16 cellular contexts compared by ENCODE assay signal in genomic region chr3:166177130-166177529, GRCh38.
"Had no signal": no experiment of that assay in that cellular context is flagged by ENCODE, and none has a peak within 500 bp of the region (broad histone marks: within the 10 kb centered on the region; RNA-seq: fewer than 3 reads in every experiment).

No MANE protein-coding gene starts in this region.

- H3K9me3 Mint-ChIP-seq: activated CD4-positive, alpha-beta T cell treated with anti-CD3 and anti-CD28 coated beads, Interleukin-2, amount 10 ng/mL, durations not matched to agents 24 days and 14 days; activated naive CD4-positive, alpha-beta T cell treated with anti-CD3 and anti-CD28 coated beads for 36 hours had no signal

- H3K36me3 Mint-ChIP-seq: memory B cell had no signal

- ATAC-seq: left lung had no signal

- H3K27me3 ChIP-seq: left lung, ovary, sigmoid colon, stomach, uterus had no signal

- H3K36me3 ChIP-seq: left lung, ovary, sigmoid colon, stomach, thoracic aorta, uterus had no signal

- H3K4me3 ChIP-seq: coronary artery, left lung, ovary, sigmoid colon, stomach, thoracic aorta, uterus had no signal

- H3K27ac ChIP-seq: coronary artery, left lung, ovary, sigmoid colon, stomach, thoracic aorta, uterus had no signal

- H3K4me1 ChIP-seq: left lung, sigmoid colon, stomach, uterus had no signal

- H3K4me3 Mint-ChIP-seq: activated B cell treated with CpG ODN at 0.5 μM for 24 hours; activated CD4-positive, alpha-beta T cell treated with anti-CD3 and anti-CD28 coated beads, Interleukin-2, amount 10 ng/mL, durations not matched to agents 24 days and 14 days; activated naive CD4-positive, alpha-beta T cell treated with anti-CD3 and anti-CD28 coated beads for 36 hours; memory B cell; T-helper 1 cell treated with Interleukin-12 subunit alpha and Interleukin-12 subunit beta and Interleukin-4 antibody, amounts not matched to agents 30 μg/mL and 1 μg/mL, for 36 hours had no signal

- H3K27ac Mint-ChIP-seq: activated B cell treated with CpG ODN at 0.5 μM for 24 hours; activated CD4-positive, alpha-beta T cell treated with anti-CD3 and anti-CD28 coated beads, Interleukin-2, amount 10 ng/mL, durations not matched to agents 24 days and 14 days; activated naive CD4-positive, alpha-beta T cell treated with anti-CD3 and anti-CD28 coated beads for 36 hours; memory B cell; T-helper 1 cell treated with Interleukin-12 subunit alpha and Interleukin-12 subunit beta and Interleukin-4 antibody, amounts not matched to agents 30 μg/mL and 1 μg/mL, for 36 hours had no signal

- H3K4me1 Mint-ChIP-seq: activated B cell treated with CpG ODN at 0.5 μM for 24 hours; activated CD4-positive, alpha-beta T cell treated with anti-CD3 and anti-CD28 coated beads, Interleukin-2, amount 10 ng/mL, durations not matched to agents 24 days and 14 days; memory B cell had no signal

- DNase-seq: activated B cell treated with CpG ODN at 0.5 μM for 24 hours; activated CD4-positive, alpha-beta T cell treated with anti-CD3 and anti-CD28 coated beads, Interleukin-2, amount 10 ng/mL, durations not matched to agents 24 days and 14 days; activated naive CD4-positive, alpha-beta T cell treated with anti-CD3 and anti-CD28 coated beads for 36 hours; central memory CD4-positive, alpha-beta T cell; effector CD8-positive, alpha-beta T cell; hypothalamus; left lung; ovary; sigmoid colon; stimulated activated CD4-positive, alpha-beta T cell treated with anti-CD3 and anti-CD28 coated beads, Interleukin-4, amount 100 ng/mL, for 24 hours; stomach; uterus had no signal

- H3K9me3 ChIP-seq: ovary, sigmoid colon, stomach, thoracic aorta, uterus had no signal

- H3K27me3 Mint-ChIP-seq: activated B cell treated with CpG ODN at 0.5 μM for 24 hours; activated CD4-positive, alpha-beta T cell treated with anti-CD3 and anti-CD28 coated beads, Interleukin-2, amount 10 ng/mL, durations not matched to agents 24 days and 14 days; memory B cell had no signal
